ENCODE assay signal across 1 cellular context in genomic region chr1:169527461-169528213, GRCh38.
TF ChIP-seq lines count a peak whose summit lies in the region.

No MANE protein-coding gene starts in this region.

TF ChIP-seq in SK-N-SH treated with all-trans-retinoic acid at 6 μM for 48 hours, 23 proteins besides CTCF, POLR2A, EP300 and RAD21 (continued from another document):
- TF ChIP-seq, protein P1, sequence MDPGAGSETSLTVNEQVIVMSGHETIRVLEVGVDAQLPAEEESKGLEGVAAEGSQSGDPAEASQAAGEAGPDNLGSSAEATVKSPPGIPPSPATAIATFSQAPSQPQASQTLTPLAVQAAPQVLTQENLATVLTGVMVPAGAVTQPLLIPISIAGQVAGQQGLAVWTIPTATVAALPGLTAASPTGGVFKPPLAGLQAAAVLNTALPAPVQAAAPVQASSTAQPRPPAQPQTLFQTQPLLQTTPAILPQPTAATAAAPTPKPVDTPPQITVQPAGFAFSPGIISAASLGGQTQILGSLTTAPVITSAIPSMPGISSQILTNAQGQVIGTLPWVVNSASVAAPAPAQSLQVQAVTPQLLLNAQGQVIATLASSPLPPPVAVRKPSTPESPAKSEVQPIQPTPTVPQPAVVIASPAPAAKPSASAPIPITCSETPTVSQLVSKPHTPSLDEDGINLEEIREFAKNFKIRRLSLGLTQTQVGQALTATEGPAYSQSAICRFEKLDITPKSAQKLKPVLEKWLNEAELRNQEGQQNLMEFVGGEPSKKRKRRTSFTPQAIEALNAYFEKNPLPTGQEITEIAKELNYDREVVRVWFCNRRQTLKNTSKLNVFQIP (CRISPR knock-in tag; IDR thresholded peaks at IDR 0.05; ENCODE audit: borderline replicate concordance, low read depth) = no peak
- no peak for TF ChIP-seq ZFP3 (CRISPR knock-in tag; IDR thresholded peaks at IDR 0.05)
- TF ChIP-seq, protein P2, sequence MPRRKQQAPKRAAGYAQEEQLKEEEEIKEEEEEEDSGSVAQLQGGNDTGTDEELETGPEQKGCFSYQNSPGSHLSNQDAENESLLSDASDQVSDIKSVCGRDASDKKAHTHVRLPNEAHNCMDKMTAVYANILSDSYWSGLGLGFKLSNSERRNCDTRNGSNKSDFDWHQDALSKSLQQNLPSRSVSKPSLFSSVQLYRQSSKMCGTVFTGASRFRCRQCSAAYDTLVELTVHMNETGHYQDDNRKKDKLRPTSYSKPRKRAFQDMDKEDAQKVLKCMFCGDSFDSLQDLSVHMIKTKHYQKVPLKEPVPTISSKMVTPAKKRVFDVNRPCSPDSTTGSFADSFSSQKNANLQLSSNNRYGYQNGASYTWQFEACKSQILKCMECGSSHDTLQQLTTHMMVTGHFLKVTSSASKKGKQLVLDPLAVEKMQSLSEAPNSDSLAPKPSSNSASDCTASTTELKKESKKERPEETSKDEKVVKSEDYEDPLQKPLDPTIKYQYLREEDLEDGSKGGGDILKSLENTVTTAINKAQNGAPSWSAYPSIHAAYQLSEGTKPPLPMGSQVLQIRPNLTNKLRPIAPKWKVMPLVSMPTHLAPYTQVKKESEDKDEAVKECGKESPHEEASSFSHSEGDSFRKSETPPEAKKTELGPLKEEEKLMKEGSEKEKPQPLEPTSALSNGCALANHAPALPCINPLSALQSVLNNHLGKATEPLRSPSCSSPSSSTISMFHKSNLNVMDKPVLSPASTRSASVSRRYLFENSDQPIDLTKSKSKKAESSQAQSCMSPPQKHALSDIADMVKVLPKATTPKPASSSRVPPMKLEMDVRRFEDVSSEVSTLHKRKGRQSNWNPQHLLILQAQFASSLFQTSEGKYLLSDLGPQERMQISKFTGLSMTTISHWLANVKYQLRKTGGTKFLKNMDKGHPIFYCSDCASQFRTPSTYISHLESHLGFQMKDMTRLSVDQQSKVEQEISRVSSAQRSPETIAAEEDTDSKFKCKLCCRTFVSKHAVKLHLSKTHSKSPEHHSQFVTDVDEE (CRISPR knock-in tag; IDR thresholded peaks at IDR 0.05) = no peak
- no peak for TF ChIP-seq ZC3H10 (CRISPR knock-in tag; IDR thresholded peaks at IDR 0.05)
- TF ChIP-seq GLIS3 (CRISPR knock-in tag; IDR thresholded peaks at IDR 0.05) = no peak
- TF ChIP-seq ISL1 (CRISPR knock-in tag; IDR thresholded peaks at IDR 0.05) = no peak
- TF ChIP-seq ZFP30 (CRISPR knock-in tag; IDR thresholded peaks at IDR 0.05) = no peak
- TF ChIP-seq TCF4 (CRISPR knock-in tag; IDR thresholded peaks at IDR 0.05; ENCODE audit: borderline replicate concordance) = no peak
- TF ChIP-seq BACH2 (CRISPR knock-in tag; IDR thresholded peaks at IDR 0.05; ENCODE audit: borderline replicate concordance) = no peak
- TF ChIP-seq OSR1 (CRISPR knock-in tag; IDR thresholded peaks at IDR 0.05) = no peak
